Comparison of ENCODE assay signal across 10 cellular contexts in genomic region chrX:107542500-107542899, GRCh38.
DNase-seq lines count a peak whose midpoint lies in the region; ATAC-seq, FAIRE-seq and TF ChIP-seq lines count a peak whose summit lies in the region.
"Had no signal": no experiment of that assay in that cellular context is flagged by ENCODE, and none has a peak within 500 bp of the region (broad histone marks: within the 10 kb centered on the region; RNA-seq: fewer than 3 reads in every experiment).

No MANE protein-coding gene starts in this region.

- H3K4me3 ChIP-seq in fibroblast of villous mesenchyme (ENCODE audit: low read depth, low read length), result no peak overlapping the region
- H3K4me3 ChIP-seq: skin epidermis had no signal

- FAIRE-seq in urothelium cell line (lab: Jason Lieb, UNC), result no peak

- TF ChIP-seq CTCF in 22Rv1 (IDR thresholded peaks at IDR 0.05) (peak; percentile 30; the same call in 1 of the 2 replicates), fibroblast of villous mesenchyme (IDR thresholded peaks at IDR 0.05; ENCODE audit: insufficient read depth, low read depth, low read length) (peak; percentile 24)

- ATAC-seq in GM18870 (IDR thresholded peaks at IDR 0.05; ENCODE audit: unreplicated experiment), result peak; percentile 54
- ATAC-seq in HG02973 (IDR thresholded peaks at IDR 0.05; ENCODE audit: unreplicated experiment), result no peak

- no peak overlapping the region for H3K27ac ChIP-seq in 22Rv1
- H3K27ac ChIP-seq: skin epidermis had no signal

- DNase-seq in NCI-H69 (lab: John Stamatoyannopoulos, UW) (peak; percentile 88), fibroblast of villous mesenchyme (ENCODE audit: low read depth) (no peak), T1000 (lab: John Stamatoyannopoulos, UW) (no peak), urothelium cell line (ENCODE audit: low spot score) (no peak)
- DNase-seq in activated T-cell treated with anti-CD3 and anti-CD28 coated beads, Interleukin-2, amount 50 U/mL, for 48 hours, result no peak
- DNase-seq: activated CD4-positive, CD25-positive, alpha-beta regulatory T cell treated with anti-CD3 and anti-CD28 coated beads, Interleukin-2, amount 50 U/mL, for 72 hours had no signal
